21 cellular contexts compared by ENCODE assay signal in the genomic region with DNA sequence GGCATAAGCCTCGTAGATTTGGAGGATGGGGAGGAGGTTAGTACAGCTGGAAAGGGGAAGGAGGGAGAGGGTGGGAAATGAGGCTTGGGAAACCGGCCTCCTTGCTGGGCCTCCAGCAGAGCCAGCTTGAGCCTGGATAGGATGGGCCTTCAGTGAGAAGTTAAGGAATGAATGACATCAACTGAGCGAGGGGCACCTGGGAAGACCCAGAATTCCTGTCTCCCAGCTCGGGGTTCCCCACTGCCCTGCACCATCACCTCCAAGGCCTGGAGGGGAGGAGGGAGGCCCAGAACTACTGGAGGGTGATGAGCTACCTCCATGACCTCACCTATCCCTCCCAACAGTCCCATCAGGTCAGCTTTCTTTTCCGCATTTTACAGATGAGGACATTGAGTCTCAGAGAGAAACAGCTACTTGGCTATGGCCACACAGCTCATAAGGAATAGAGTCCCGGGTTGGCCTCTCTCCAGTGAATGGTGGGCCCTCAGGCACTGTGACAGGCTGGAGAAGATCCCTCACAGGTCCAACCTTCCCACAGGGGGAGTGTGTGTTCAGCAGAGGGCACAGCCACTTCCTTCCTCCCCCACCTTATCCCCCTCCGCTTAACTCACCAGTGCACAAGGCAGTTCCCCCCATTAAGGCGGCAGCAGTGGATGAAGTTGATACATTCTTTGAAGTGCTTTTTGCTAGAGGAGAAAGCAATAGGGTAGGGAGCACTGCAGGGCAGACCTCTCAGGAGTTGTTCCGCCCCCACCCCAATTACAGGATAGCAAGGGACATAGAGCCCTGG. TPM values are rescaled to one million over a fixed set of nuclear protein-coding genes. Genes with fewer than 3 reads are reported as not detected.
"Had no signal": no experiment of that assay in that cellular context is flagged by ENCODE, and none has a peak within 500 bp of the region (broad histone marks: within the 10 kb centered on the region; RNA-seq: fewer than 3 reads in every experiment).

No MANE protein-coding gene starts in this region.

- H3K9ac ChIP-seq: parathyroid adenoma had no signal

- H3K9me3 Mint-ChIP-seq: activated CD4-positive, alpha-beta T cell treated with anti-CD3 and anti-CD28 coated beads, Interleukin-2, amount 10 ng/mL, durations not matched to agents 7 days and 5 days; activated naive CD8-positive, alpha-beta T cell treated with anti-CD3 and anti-CD28 coated beads, Interleukin-2, amount 10 ng/mL, durations not matched to agents 7 days and 5 days; activated T-helper 1 cell treated with anti-CD3 and anti-CD28 coated beads, Interleukin-12 subunit alpha, Interleukin-12 subunit beta, Interleukin-2, Interleukin-4 antibody, amounts not matched to agents 30 ng/mL and 10 ng/mL and 1 ng/mL, durations not matched to agents 14 hours and 24 hours and 36 hours; endodermal cell; stimulated activated effector memory CD8-positive, alpha-beta T cell treated with anti-CD3 and anti-CD28 coated beads, Interleukin-12 subunit alpha, Interleukin-12 subunit beta, amount 100 ng/mL, for 72 hours had no signal

- ATAC-seq: left lobe of liver; stimulated activated effector memory CD8-positive, alpha-beta T cell treated with anti-CD3 and anti-CD28 coated beads, Interleukin-12 subunit alpha, Interleukin-12 subunit beta, amount 100 ng/mL, for 72 hours had no signal

- DNase-seq: activated CD4-positive, alpha-beta T cell treated with anti-CD3 and anti-CD28 coated beads, Interleukin-2, amount 10 ng/mL, durations not matched to agents 7 days and 5 days; activated CD4-positive, CD25-positive, alpha-beta regulatory T cell; activated CD8-positive, alpha-beta memory T cell treated with anti-CD3 and anti-CD28 coated beads, Interleukin-2, amount 50 U/mL, for 4 hours; activated naive CD4-positive, alpha-beta T cell; activated naive CD8-positive, alpha-beta T cell treated with anti-CD3 and anti-CD28 coated beads, Interleukin-2, amount 10 ng/mL, durations not matched to agents 7 days and 5 days; amygdala; caudate nucleus; mammary epithelial cell; sigmoid colon; stimulated activated CD4-positive, alpha-beta T cell treated with anti-CD3 and anti-CD28 coated beads, Interleukin-4, amount 100 ng/mL, for 24 hours; T-helper 1 cell; T-helper 9 cell had no signal

- H3K4me3 Mint-ChIP-seq: activated CD4-positive, alpha-beta T cell treated with anti-CD3 and anti-CD28 coated beads, Interleukin-2, amount 10 ng/mL, durations not matched to agents 7 days and 5 days; activated naive CD8-positive, alpha-beta T cell treated with anti-CD3 and anti-CD28 coated beads, Interleukin-2, amount 10 ng/mL, durations not matched to agents 7 days and 5 days; activated T-helper 1 cell treated with anti-CD3 and anti-CD28 coated beads, Interleukin-12 subunit alpha, Interleukin-12 subunit beta, Interleukin-2, Interleukin-4 antibody, amounts not matched to agents 30 ng/mL and 10 ng/mL and 1 ng/mL, durations not matched to agents 14 hours and 24 hours and 36 hours; endodermal cell; stimulated activated effector memory CD8-positive, alpha-beta T cell treated with anti-CD3 and anti-CD28 coated beads, Interleukin-12 subunit alpha, Interleukin-12 subunit beta, amount 100 ng/mL, for 72 hours had no signal

- H3K27ac Mint-ChIP-seq: activated CD4-positive, alpha-beta T cell treated with anti-CD3 and anti-CD28 coated beads, Interleukin-2, amount 10 ng/mL, durations not matched to agents 7 days and 5 days; activated naive CD8-positive, alpha-beta T cell treated with anti-CD3 and anti-CD28 coated beads, Interleukin-2, amount 10 ng/mL, durations not matched to agents 7 days and 5 days; activated T-helper 1 cell treated with anti-CD3 and anti-CD28 coated beads, Interleukin-12 subunit alpha, Interleukin-12 subunit beta, Interleukin-2, Interleukin-4 antibody, amounts not matched to agents 30 ng/mL and 10 ng/mL and 1 ng/mL, durations not matched to agents 14 hours and 24 hours and 36 hours; endodermal cell; stimulated activated effector memory CD8-positive, alpha-beta T cell treated with anti-CD3 and anti-CD28 coated beads, Interleukin-12 subunit alpha, Interleukin-12 subunit beta, amount 100 ng/mL, for 72 hours had no signal

- H3K4me3 ChIP-seq: sigmoid colon had no signal

- H2AFZ ChIP-seq: parathyroid adenoma had no signal

- H3K36me3 ChIP-seq: neutrophil, sigmoid colon had no signal

- H3K36me3 Mint-ChIP-seq: activated naive CD8-positive, alpha-beta T cell treated with anti-CD3 and anti-CD28 coated beads, Interleukin-2, amount 10 ng/mL, durations not matched to agents 7 days and 5 days had no signal

- H3K27ac ChIP-seq: neutrophil, parathyroid adenoma, sigmoid colon had no signal

- H3K9me3 ChIP-seq: neutrophil, sigmoid colon had no signal

RNA-seq across cellular contexts. Expression of gene DUSP15, which starts 6.8 kb away (rescaled TPM):
- total RNA-seq: activated CD4-positive, alpha-beta T cell treated with anti-CD3 and anti-CD28 coated beads, Interleukin-2, amount 10 ng/mL, durations not matched to agents 7 days and 5 days; activated naive CD8-positive, alpha-beta T cell treated with anti-CD3 and anti-CD28 coated beads, Interleukin-2, amount 10 ng/mL, durations not matched to agents 7 days and 5 days; activated T-helper 1 cell treated with anti-CD3 and anti-CD28 coated beads, Interleukin-12 subunit alpha, Interleukin-12 subunit beta, Interleukin-2, Interleukin-4 antibody, amounts not matched to agents 30 ng/mL and 10 ng/mL and 1 ng/mL, durations not matched to agents 14 hours and 24 hours and 36 hours; epithelial cell of proximal tubule had no signal
- polyA plus RNA-seq: keratinocyte, mammary epithelial cell had no signal

RNA-seq across cellular contexts. Expression of gene TTLL9, which starts 6.9 kb away (rescaled TPM):
- total RNA-seq: activated CD4-positive, alpha-beta T cell treated with anti-CD3 and anti-CD28 coated beads, Interleukin-2, amount 10 ng/mL, durations not matched to agents 7 days and 5 days; activated naive CD8-positive, alpha-beta T cell treated with anti-CD3 and anti-CD28 coated beads, Interleukin-2, amount 10 ng/mL, durations not matched to agents 7 days and 5 days; activated T-helper 1 cell treated with anti-CD3 and anti-CD28 coated beads, Interleukin-12 subunit alpha, Interleukin-12 subunit beta, Interleukin-2, Interleukin-4 antibody, amounts not matched to agents 30 ng/mL and 10 ng/mL and 1 ng/mL, durations not matched to agents 14 hours and 24 hours and 36 hours; epithelial cell of proximal tubule; left lobe of liver had no signal
- polyA plus RNA-seq: keratinocyte had no signal

RNA-seq across cellular contexts. Expression of gene FOXS1, which starts 18.1 kb away (rescaled TPM):
- total RNA-seq: activated CD4-positive, alpha-beta T cell treated with anti-CD3 and anti-CD28 coated beads, Interleukin-2, amount 10 ng/mL, durations not matched to agents 7 days and 5 days; activated naive CD8-positive, alpha-beta T cell treated with anti-CD3 and anti-CD28 coated beads, Interleukin-2, amount 10 ng/mL, durations not matched to agents 7 days and 5 days; activated T-helper 1 cell treated with anti-CD3 and anti-CD28 coated beads, Interleukin-12 subunit alpha, Interleukin-12 subunit beta, Interleukin-2, Interleukin-4 antibody, amounts not matched to agents 30 ng/mL and 10 ng/mL and 1 ng/mL, durations not matched to agents 14 hours and 24 hours and 36 hours; endodermal cell; epithelial cell of proximal tubule; left lobe of liver; sigmoid colon had no signal
- polyA plus RNA-seq: keratinocyte, mammary epithelial cell had no signal

RNA-seq across cellular contexts. Expression of gene MYLK2, which starts 44.3 kb away (rescaled TPM):
- total RNA-seq: epithelial cell of proximal tubule, left lobe of liver had no signal
- polyA plus RNA-seq: urinary bladder had no signal
